Comparison of ENCODE assay signal across 8 cellular contexts in genomic region chr5:71533614-71534013, GRCh38. TPM values are rescaled to one million over a fixed set of nuclear protein-coding genes. Genes with fewer than 3 reads are reported as not detected.
DNase-seq lines count a peak whose midpoint lies in the region; ATAC-seq and TF ChIP-seq lines count a peak whose summit lies in the region.

No MANE protein-coding gene starts in this region.

- H3K27ac Mint-ChIP-seq in dendritic cell treated with granulocyte-macrophage colony-stimulating factor and Interleukin-4, amounts not matched to agents 40 ng/mL and 50 ng/mL, for 4 days = peak overlapping the region; percentile 86

- peak overlapping the region; percentile 66 for H3K4me3 Mint-ChIP-seq in dendritic cell treated with granulocyte-macrophage colony-stimulating factor and Interleukin-4, amounts not matched to agents 40 ng/mL and 50 ng/mL, for 4 days

- H3K9me3 ChIP-seq in psoas muscle = no peaks in the 10 kb centered on the region

- no peaks in the 10 kb centered on the region for H3K27me3 Mint-ChIP-seq in dendritic cell treated with granulocyte-macrophage colony-stimulating factor and Interleukin-4, amounts not matched to agents 40 ng/mL and 50 ng/mL, for 4 days

- H3K4me3 ChIP-seq in Jurkat, Clone E6-1 (ENCODE audit: low read length) = no peak overlapping the region
- no peak overlapping the region for H3K4me3 ChIP-seq in psoas muscle

- H3K36me3 Mint-ChIP-seq in dendritic cell treated with granulocyte-macrophage colony-stimulating factor and Interleukin-4, amounts not matched to agents 40 ng/mL and 50 ng/mL, for 4 days (ENCODE audit: low read depth) = peaks cover 61% of the 10 kb centered on the region

- H3K9me3 Mint-ChIP-seq in dendritic cell treated with granulocyte-macrophage colony-stimulating factor and Interleukin-4, amounts not matched to agents 40 ng/mL and 50 ng/mL, for 4 days = no peaks in the 10 kb centered on the region

- peak overlapping the region; percentile 51 for H3K27ac ChIP-seq in psoas muscle

- intact Hi-C loops in dendritic cell treated with granulocyte-macrophage colony-stimulating factor and Interleukin-4, amounts not matched to agents 40 ng/mL and 50 ng/mL, for 4 days (cut with micrococcal nuclease) = no loop called here
- intact Hi-C loops in psoas muscle (cut with DNase I) = no loop called here

- no peaks in the 10 kb centered on the region for H3K27me3 ChIP-seq in psoas muscle (ENCODE audit: insufficient read depth in 3 of 3, low read length in 2 of 3)

- TF ChIP-seq CTCF in psoas muscle (IDR thresholded peaks at IDR 0.05) = no peak

- DNase-seq in DMS 273 (lab: John Stamatoyannopoulos, UW; ENCODE audit: unreplicated experiment) (peak; percentile 31), DMS 273 treated with DMSO at 0.1 percent for 48 hours (lab: John Stamatoyannopoulos, UW) (no peak), psoas muscle (no peak)
- DNase-seq in Jurkat, Clone E6-1 (ENCODE audit: low read depth, low spot score) = peak; percentile 55
- DNase-seq in stimulated activated CD4-positive, alpha-beta T cell treated with anti-CD3 and anti-CD28 coated beads, Interleukin-1b, Interleukin-23, amount 100 ng/mL, for 48 hours = no peak

- ATAC-seq in psoas muscle (peak; percentile 47 to 86 (median 82)), GM18873 (IDR thresholded peaks at IDR 0.05; ENCODE audit: low FRiP score, unreplicated experiment) (no peak), GM18517 (IDR thresholded peaks at IDR 0.05; ENCODE audit: unreplicated experiment) (no peak)

- H3K4me1 ChIP-seq in psoas muscle = peaks cover 10% of the 10 kb centered on the region

- 92 to 95% (median 93%) methylated on average over 1 of the region's 1 CpG for WGBS in psoas muscle, 3 donors

- peaks cover 39% of the 10 kb centered on the region for H3K4me1 Mint-ChIP-seq in dendritic cell treated with granulocyte-macrophage colony-stimulating factor and Interleukin-4, amounts not matched to agents 40 ng/mL and 50 ng/mL, for 4 days (ENCODE audit: low read depth)

- peaks cover 0 to 44% of the 10 kb centered on the region in 2 donors for H3K36me3 ChIP-seq in psoas muscle (ENCODE audit: insufficient read depth in 1 of 2, low read depth in 1 of 2)

RNA-seq across cellular contexts. Expression of gene MCCC2, which starts 53.5 kb away (rescaled TPM):
- 30.8 TPM for polyA plus RNA-seq in Jurkat, Clone E6-1 (2012; ENCODE audit: insufficient read depth, insufficient read length)
- 10 to 100 TPM; 34.5 to 44.0 (median 40.8) TPM for total RNA-seq in psoas muscle
- polyA plus RNA-seq in psoas muscle = 10 to 100 TPM; 24.8 to 40.2 (median 27.4) TPM

Comparison
In these comparisons a context has a peak if more than half of its experiments do, and no peak if none do; other contexts are left out.
1. DNase-seq: peak in DMS 273 (single experiment) and Jurkat, Clone E6-1 (single experiment); none in DMS 273 treated with DMSO at 0.1 percent for 48 hours (single experiment), psoas muscle (0 of 2) and stimulated activated CD4-positive, alpha-beta T cell treated with anti-CD3 and anti-CD28 coated beads, Interleukin-1b, Interleukin-23, amount 100 ng/mL, for 48 hours (single experiment).
2. ATAC-seq: peak in psoas muscle (4 of 4); none in GM18873 (single experiment) and GM18517 (single experiment).